1 cellular context compared by ENCODE assay signal in genomic region chrX:15854712-15855561, GRCh38.
A peak's percentile ranks its signal among the peaks of the same experiment; 100 is the strongest.
TF ChIP-seq lines count a peak whose summit lies in the region.

TSS of gene AP1S2 (minus strand) at chrX:15854813. CDS start at chrX:15852524, 2,289 bp downstream.

TF ChIP-seq in SK-N-SH, 30 proteins besides CTCF, POLR2A, EP300 and RAD21 (continued from another document):
- TF ChIP-seq, protein P1, sequence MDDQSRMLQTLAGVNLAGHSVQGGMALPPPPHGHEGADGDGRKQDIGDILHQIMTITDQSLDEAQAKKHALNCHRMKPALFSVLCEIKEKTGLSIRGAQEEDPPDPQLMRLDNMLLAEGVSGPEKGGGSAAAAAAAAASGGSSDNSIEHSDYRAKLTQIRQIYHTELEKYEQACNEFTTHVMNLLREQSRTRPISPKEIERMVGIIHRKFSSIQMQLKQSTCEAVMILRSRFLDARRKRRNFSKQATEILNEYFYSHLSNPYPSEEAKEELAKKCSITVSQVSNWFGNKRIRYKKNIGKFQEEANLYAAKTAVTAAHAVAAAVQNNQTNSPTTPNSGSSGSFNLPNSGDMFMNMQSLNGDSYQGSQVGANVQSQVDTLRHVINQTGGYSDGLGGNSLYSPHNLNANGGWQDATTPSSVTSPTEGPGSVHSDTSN (IDR thresholded peaks at IDR 0.05), result no peak
- TF ChIP-seq, protein P2, sequence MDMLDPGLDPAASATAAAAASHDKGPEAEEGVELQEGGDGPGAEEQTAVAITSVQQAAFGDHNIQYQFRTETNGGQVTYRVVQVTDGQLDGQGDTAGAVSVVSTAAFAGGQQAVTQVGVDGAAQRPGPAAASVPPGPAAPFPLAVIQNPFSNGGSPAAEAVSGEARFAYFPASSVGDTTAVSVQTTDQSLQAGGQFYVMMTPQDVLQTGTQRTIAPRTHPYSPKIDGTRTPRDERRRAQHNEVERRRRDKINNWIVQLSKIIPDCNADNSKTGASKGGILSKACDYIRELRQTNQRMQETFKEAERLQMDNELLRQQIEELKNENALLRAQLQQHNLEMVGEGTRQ (IDR thresholded peaks at IDR 0.05; ENCODE audit: borderline replicate concordance, low read depth, low read length), result peak; percentile 75
- no peak for TF ChIP-seq EZH2phosphoT487 (IDR thresholded peaks at IDR 0.05; ENCODE audit: borderline replicate concordance, low read depth)
TF ChIP-seq in SK-N-SH: peak in this region for 10.
